ENCODE assay signal across 13 cellular contexts in the genomic region with DNA sequence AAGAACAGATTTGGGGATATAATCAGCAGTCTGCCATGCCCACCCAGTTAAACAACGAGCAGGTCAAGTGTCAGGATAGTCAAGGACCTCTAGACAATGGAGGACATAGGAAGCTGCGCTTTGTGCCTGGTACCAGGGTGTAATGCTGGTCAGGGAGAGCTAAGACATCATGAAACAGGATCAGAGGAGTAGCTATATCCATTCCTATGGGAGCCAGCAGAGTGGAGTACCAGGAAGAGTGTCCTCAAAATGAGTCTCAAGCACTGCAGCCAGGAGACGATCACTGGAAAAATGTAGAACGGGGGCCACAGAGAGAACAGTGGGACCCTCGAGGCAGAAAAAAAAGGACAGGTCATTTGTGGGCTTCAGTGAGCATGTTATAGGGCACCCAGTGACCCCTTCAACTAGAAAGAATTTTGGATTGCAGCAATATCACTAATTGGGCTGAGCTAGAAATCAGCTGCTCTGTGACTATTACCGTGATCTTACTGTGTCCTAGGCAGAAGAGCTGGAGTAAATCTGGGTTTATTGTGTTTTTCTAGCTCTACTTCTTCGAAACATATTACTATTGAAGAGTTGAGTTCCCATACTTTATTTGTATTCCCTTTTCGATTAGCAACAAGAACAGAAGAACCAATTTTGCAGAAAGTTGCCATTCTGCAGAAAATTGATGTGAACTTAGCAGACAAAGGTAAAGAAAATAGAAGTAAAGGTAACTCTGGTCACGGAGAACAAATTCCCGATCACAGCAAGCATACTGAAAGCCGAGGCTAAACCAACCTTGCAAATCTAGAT.
"Had no signal": no experiment of that assay in that cellular context is flagged by ENCODE, and none has a peak within 500 bp of the region (broad histone marks: within the 10 kb centered on the region; RNA-seq: fewer than 3 reads in every experiment).

No MANE protein-coding gene starts in this region.

- H3K9me3 ChIP-seq: vagina had no signal

- H3K27ac ChIP-seq: brain microvascular endothelial cell, vagina had no signal

- DNase-seq: activated CD4-positive, alpha-beta T cell treated with anti-CD3 and anti-CD28 coated beads, Interleukin-2, amount 10 ng/mL, durations not matched to agents 7 days and 5 days; activated CD4-positive, CD25-positive, alpha-beta regulatory T cell; activated effector memory CD4-positive, alpha-beta T cell treated with anti-CD3 and anti-CD28 coated beads, Interleukin-2, amount 50 U/mL, for 16 hours; amygdala; brain microvascular endothelial cell; dermis blood vessel endothelial cell; mammary epithelial cell; nephron progenitor cell; stimulated activated CD4-positive, alpha-beta T cell treated with anti-CD3 and anti-CD28 coated beads, Interleukin-4, amount 100 ng/mL, for 4 hours had no signal

- H3K4me3 ChIP-seq: vagina had no signal

- H3K36me3 ChIP-seq: brain microvascular endothelial cell, vagina had no signal

- H3K27ac Mint-ChIP-seq: activated CD4-positive, alpha-beta T cell treated with anti-CD3 and anti-CD28 coated beads, Interleukin-2, amount 10 ng/mL, durations not matched to agents 7 days and 5 days; activated naive CD8-positive, alpha-beta T cell; nephron progenitor cell had no signal

- FAIRE-seq: endometrium had no signal

- H3K4me1 ChIP-seq: vagina had no signal

- ATAC-seq: esophagus mucosa had no signal

- H3K4me1 Mint-ChIP-seq: activated CD4-positive, alpha-beta T cell treated with anti-CD3 and anti-CD28 coated beads, Interleukin-2, amount 10 ng/mL, durations not matched to agents 7 days and 5 days; nephron progenitor cell had no signal

- H3K27me3 ChIP-seq: brain microvascular endothelial cell, vagina had no signal

- H3K27me3 Mint-ChIP-seq: activated naive CD8-positive, alpha-beta T cell had no signal

- H3K4me3 Mint-ChIP-seq: activated CD4-positive, alpha-beta T cell treated with anti-CD3 and anti-CD28 coated beads, Interleukin-2, amount 10 ng/mL, durations not matched to agents 7 days and 5 days; activated naive CD8-positive, alpha-beta T cell; nephron progenitor cell had no signal

- H3K9me3 Mint-ChIP-seq: activated CD4-positive, alpha-beta T cell treated with anti-CD3 and anti-CD28 coated beads, Interleukin-2, amount 10 ng/mL, durations not matched to agents 7 days and 5 days; nephron progenitor cell had no signal

- H3K36me3 Mint-ChIP-seq: activated naive CD8-positive, alpha-beta T cell had no signal
